ENCODE assay signal across 1 cellular context in the genomic region with DNA sequence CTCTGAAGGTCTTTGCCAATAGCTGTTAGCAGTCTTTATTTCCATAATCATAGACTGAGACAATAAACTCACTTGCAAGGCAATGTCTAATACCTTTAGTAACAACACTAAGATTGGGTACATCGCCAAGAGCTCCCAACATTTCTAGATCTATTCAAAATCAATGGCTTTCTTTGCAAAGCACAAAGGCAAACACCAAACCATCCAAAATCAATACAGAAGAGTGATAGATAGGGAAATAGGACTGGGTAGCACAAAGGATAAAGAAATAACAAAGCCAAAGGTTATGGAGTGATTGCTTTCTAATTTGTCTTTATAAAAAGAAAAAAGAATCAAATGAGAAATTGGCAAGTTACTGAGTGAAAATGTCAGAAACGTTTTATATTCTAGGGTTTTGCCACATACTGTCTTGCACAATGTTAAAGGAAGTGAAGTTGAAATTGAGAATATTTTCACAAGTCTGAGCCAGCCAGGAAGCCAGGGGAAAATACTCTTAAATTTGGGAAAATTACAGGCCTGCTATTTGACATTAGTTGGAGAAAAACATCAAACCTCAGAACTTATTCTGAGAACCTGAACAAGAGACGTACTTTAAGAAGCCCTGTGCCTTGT.
A peak's percentile ranks its signal among the peaks of the same experiment; 100 is the strongest.
TF ChIP-seq lines count a peak whose summit lies in the region.

No MANE protein-coding gene starts in this region.

TF ChIP-seq in HepG2, 621 proteins besides CTCF, POLR2A, EP300 and RAD21:
- no peak for TF ChIP-seq CREB1 (IDR thresholded peaks at IDR 0.05)
- TF ChIP-seq CREB1 (CRISPR knock-in tag; IDR thresholded peaks at IDR 0.05): no peak
- no peak for TF ChIP-seq MTF2 (CRISPR knock-in tag; IDR thresholded peaks at IDR 0.05; ENCODE audit: borderline replicate concordance)
- TF ChIP-seq ONECUT2 (CRISPR knock-in tag; IDR thresholded peaks at IDR 0.05): peak; percentile 83
- TF ChIP-seq, protein P1, sequence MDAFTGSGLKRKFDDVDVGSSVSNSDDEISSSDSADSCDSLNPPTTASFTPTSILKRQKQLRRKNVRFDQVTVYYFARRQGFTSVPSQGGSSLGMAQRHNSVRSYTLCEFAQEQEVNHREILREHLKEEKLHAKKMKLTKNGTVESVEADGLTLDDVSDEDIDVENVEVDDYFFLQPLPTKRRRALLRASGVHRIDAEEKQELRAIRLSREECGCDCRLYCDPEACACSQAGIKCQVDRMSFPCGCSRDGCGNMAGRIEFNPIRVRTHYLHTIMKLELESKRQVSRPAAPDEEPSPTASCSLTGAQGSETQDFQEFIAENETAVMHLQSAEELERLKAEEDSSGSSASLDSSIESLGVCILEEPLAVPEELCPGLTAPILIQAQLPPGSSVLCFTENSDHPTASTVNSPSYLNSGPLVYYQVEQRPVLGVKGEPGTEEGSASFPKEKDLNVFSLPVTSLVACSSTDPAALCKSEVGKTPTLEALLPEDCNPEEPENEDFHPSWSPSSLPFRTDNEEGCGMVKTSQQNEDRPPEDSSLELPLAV (CRISPR knock-in tag; conservative IDR thresholded peaks at IDR 0.05; ENCODE audit: low read depth): no peak
- TF ChIP-seq BCL6 (CRISPR knock-in tag; IDR thresholded peaks at IDR 0.05): peak; percentile 87
- TF ChIP-seq WIZ (CRISPR knock-in tag; IDR thresholded peaks at IDR 0.05): no peak
- TF ChIP-seq KAT2B (IDR thresholded peaks at IDR 0.05; ENCODE audit: borderline replicate concordance, low read depth, low read length): peak; percentile 88; the same call in 1 of the 2 replicates
- no peak for TF ChIP-seq SOX13 (IDR thresholded peaks at IDR 0.05)
- TF ChIP-seq SOX13 (CRISPR knock-in tag; conservative IDR thresholded peaks at IDR 0.05 in 1 of 2, IDR thresholded peaks at IDR 0.05 in 1 of 2): peak in 1 of 2 experiments; percentile 42; a peak in 1 of 4 replicates
- 0 out of 2 replicates have a peak, but pooled peaks have one; percentile 34 for TF ChIP-seq NR2F2 (IDR thresholded peaks at IDR 0.05; ENCODE audit: borderline replicate concordance, low read depth)
- TF ChIP-seq MAFF (IDR thresholded peaks at IDR 0.05; ENCODE audit: low read depth, low read length): no peak
- peak; percentile 74 for TF ChIP-seq HHEX (CRISPR knock-in tag; IDR thresholded peaks at IDR 0.05)
- no peak for TF ChIP-seq ZNF883 (CRISPR knock-in tag; IDR thresholded peaks at IDR 0.05; ENCODE audit: not compliant biosample characterization)
- TF ChIP-seq ZNF350 (CRISPR knock-in tag; IDR thresholded peaks at IDR 0.05; ENCODE audit: borderline replicate concordance, low read depth): no peak
- TF ChIP-seq HDAC1 (CRISPR knock-in tag; IDR thresholded peaks at IDR 0.05): 0 out of 2 replicates have a peak, but pooled peaks have one; percentile 29
- TF ChIP-seq, protein P2, sequence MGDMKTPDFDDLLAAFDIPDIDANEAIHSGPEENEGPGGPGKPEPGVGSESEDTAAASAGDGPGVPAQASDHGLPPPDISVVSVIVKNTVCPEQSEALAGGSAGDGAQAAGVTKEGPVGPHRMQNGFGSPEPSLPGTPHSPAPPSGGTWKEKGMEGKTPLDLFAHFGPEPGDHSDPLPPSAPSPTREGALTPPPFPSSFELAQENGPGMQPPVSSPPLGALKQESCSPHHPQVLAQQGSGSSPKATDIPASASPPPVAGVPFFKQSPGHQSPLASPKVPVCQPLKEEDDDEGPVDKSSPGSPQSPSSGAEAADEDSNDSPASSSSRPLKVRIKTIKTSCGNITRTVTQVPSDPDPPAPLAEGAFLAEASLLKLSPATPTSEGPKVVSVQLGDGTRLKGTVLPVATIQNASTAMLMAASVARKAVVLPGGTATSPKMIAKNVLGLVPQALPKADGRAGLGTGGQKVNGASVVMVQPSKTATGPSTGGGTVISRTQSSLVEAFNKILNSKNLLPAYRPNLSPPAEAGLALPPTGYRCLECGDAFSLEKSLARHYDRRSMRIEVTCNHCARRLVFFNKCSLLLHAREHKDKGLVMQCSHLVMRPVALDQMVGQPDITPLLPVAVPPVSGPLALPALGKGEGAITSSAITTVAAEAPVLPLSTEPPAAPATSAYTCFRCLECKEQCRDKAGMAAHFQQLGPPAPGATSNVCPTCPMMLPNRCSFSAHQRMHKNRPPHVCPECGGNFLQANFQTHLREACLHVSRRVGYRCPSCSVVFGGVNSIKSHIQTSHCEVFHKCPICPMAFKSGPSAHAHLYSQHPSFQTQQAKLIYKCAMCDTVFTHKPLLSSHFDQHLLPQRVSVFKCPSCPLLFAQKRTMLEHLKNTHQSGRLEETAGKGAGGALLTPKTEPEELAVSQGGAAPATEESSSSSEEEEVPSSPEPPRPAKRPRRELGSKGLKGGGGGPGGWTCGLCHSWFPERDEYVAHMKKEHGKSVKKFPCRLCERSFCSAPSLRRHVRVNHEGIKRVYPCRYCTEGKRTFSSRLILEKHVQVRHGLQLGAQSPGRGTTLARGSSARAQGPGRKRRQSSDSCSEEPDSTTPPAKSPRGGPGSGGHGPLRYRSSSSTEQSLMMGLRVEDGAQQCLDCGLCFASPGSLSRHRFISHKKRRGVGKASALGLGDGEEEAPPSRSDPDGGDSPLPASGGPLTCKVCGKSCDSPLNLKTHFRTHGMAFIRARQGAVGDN (CRISPR knock-in tag; IDR thresholded peaks at IDR 0.05): no peak
- no peak for TF ChIP-seq SOX6 (IDR thresholded peaks at IDR 0.05)
- peak; percentile 26; the same call in 1 of the 2 replicates for TF ChIP-seq SOX6 (CRISPR knock-in tag; IDR thresholded peaks at IDR 0.05)
- no peak for TF ChIP-seq KMT2A (CRISPR knock-in tag; IDR thresholded peaks at IDR 0.05)
